21 cellular contexts compared by ENCODE assay signal in genomic region chr1:7385471-7386225, GRCh38.
DNase-seq lines count a peak whose midpoint lies in the region; ATAC-seq and TF ChIP-seq lines count a peak whose summit lies in the region.
"Had no signal": no experiment of that assay in that cellular context is flagged by ENCODE, and none has a peak within 500 bp of the region (broad histone marks: within the 10 kb centered on the region; RNA-seq: fewer than 3 reads in every experiment).

No MANE protein-coding gene starts in this region.

- H3K36me3 ChIP-seq in SK-N-SH (replicated peaks in 1 of 2; ENCODE audit: control insufficient read depth in 1 of 2, insufficient read depth in 2 of 2, low read length in 1 of 2) (no peaks in the 10 kb centered on the region), upper lobe of right lung (no peaks in the 10 kb centered on the region)

- no peaks in the 10 kb centered on the region for H3K36me3 Mint-ChIP-seq in chondrocyte (ENCODE audit: low read depth)
- H3K36me3 Mint-ChIP-seq in activated CD4-positive, alpha-beta T cell treated with anti-CD3 and anti-CD28 coated beads, Interleukin-2, amount 10 ng/mL, durations not matched to agents 24 days and 14 days (ENCODE audit: low read depth), result no peaks in the 10 kb centered on the region
- H3K36me3 Mint-ChIP-seq: activated naive CD8-positive, alpha-beta T cell treated with anti-CD3 and anti-CD28 coated beads, Interleukin-2, amount 10 ng/mL, durations not matched to agents 7 days and 5 days; CD8-positive, alpha-beta T cell; natural killer cell had no signal

- peak; percentile 22 for DNase-seq in SK-N-SH
- DNase-seq in chondrocyte (ENCODE audit: low spot score), result peak; percentile 64
- peak; percentile 73 for DNase-seq in mesenteric fat pad (ENCODE audit: low spot score)
- DNase-seq in upper lobe of right lung, result no peak
- DNase-seq in SW 1271 (lab: John Stamatoyannopoulos, UW), result no peak
- DNase-seq in activated CD4-positive, alpha-beta T cell treated with anti-CD3 and anti-CD28 coated beads, Interleukin-2, amount 10 ng/mL, durations not matched to agents 24 days and 14 days, result no peak
- no peak for DNase-seq in T1000 (lab: John Stamatoyannopoulos, UW)
- DNase-seq: activated naive CD8-positive, alpha-beta T cell treated with anti-CD3 and anti-CD28 coated beads, Interleukin-2, amount 10 ng/mL, durations not matched to agents 7 days and 5 days; AML-193; DMS153; HCEC 1CT; left colon; midbrain; MM.1S; natural killer cell; NCI-H1436 treated with DMSO at 0.1 percent for 48 hours; NCI-H748 treated with DMSO at 0.1 percent for 48 hours; SIG-M5; T-helper 1 cell had no signal

- peaks cover 28% of the 10 kb centered on the region for H3K4me1 Mint-ChIP-seq in chondrocyte (ENCODE audit: low read depth)
- no peaks in the 10 kb centered on the region for H3K4me1 Mint-ChIP-seq in activated CD4-positive, alpha-beta T cell treated with anti-CD3 and anti-CD28 coated beads, Interleukin-2, amount 10 ng/mL, durations not matched to agents 24 days and 14 days
- H3K4me1 Mint-ChIP-seq: activated naive CD8-positive, alpha-beta T cell treated with anti-CD3 and anti-CD28 coated beads, Interleukin-2, amount 10 ng/mL, durations not matched to agents 7 days and 5 days; natural killer cell had no signal

- no peaks in the 10 kb centered on the region for H3K27me3 Mint-ChIP-seq in chondrocyte (ENCODE audit: low read depth)
- H3K27me3 Mint-ChIP-seq in activated CD4-positive, alpha-beta T cell treated with anti-CD3 and anti-CD28 coated beads, Interleukin-2, amount 10 ng/mL, durations not matched to agents 24 days and 14 days, result no peaks in the 10 kb centered on the region
- H3K27me3 Mint-ChIP-seq: activated naive CD8-positive, alpha-beta T cell treated with anti-CD3 and anti-CD28 coated beads, Interleukin-2, amount 10 ng/mL, durations not matched to agents 7 days and 5 days had no signal

- no peak for ATAC-seq in SK-N-SH treated with all-trans-retinoic acid at 6 μM for 48 hours
- ATAC-seq in upper lobe of right lung, result peak; percentile 36
- ATAC-seq: CD8-positive, alpha-beta T cell; left colon; natural killer cell had no signal

- H3K4me2 ChIP-seq in SK-N-SH, result no peak overlapping the region

- POLR2A ChIA-PET in SK-N-SH (lab: Yijun Ruan, JAX), result no interaction called here

- intact Hi-C loops in upper lobe of right lung (cut with DNase I), result no loop called here
- intact Hi-C loops in activated CD4-positive, alpha-beta T cell treated with anti-CD3 and anti-CD28 coated beads, Interleukin-2, amount 10 ng/mL, durations not matched to agents 24 days and 14 days (cut with micrococcal nuclease), result no loop called here

- H3K9me3 Mint-ChIP-seq in chondrocyte (ENCODE audit: low read depth), result no peaks in the 10 kb centered on the region
- no peaks in the 10 kb centered on the region for H3K9me3 Mint-ChIP-seq in activated CD4-positive, alpha-beta T cell treated with anti-CD3 and anti-CD28 coated beads, Interleukin-2, amount 10 ng/mL, durations not matched to agents 24 days and 14 days
- H3K9me3 Mint-ChIP-seq: activated naive CD8-positive, alpha-beta T cell treated with anti-CD3 and anti-CD28 coated beads, Interleukin-2, amount 10 ng/mL, durations not matched to agents 7 days and 5 days; CD8-positive, alpha-beta T cell; natural killer cell had no signal

- TF ChIP-seq RAD21 in SK-N-SH (IDR thresholded peaks at IDR 0.05; ENCODE audit: low read length), result no peak

- no peak overlapping the region for H3K27ac Mint-ChIP-seq in chondrocyte (ENCODE audit: unreplicated experiment)
- H3K27ac Mint-ChIP-seq in activated CD4-positive, alpha-beta T cell treated with anti-CD3 and anti-CD28 coated beads, Interleukin-2, amount 10 ng/mL, durations not matched to agents 24 days and 14 days, result no peak overlapping the region
- H3K27ac Mint-ChIP-seq: activated naive CD8-positive, alpha-beta T cell treated with anti-CD3 and anti-CD28 coated beads, Interleukin-2, amount 10 ng/mL, durations not matched to agents 7 days and 5 days; CD8-positive, alpha-beta T cell; natural killer cell had no signal

- no peaks in the 10 kb centered on the region for H3K9me2 ChIP-seq in SK-N-SH

- H3F3A ChIP-seq in SK-N-SH (replicated peaks; ENCODE audit: insufficient read depth), result no peaks in the 10 kb centered on the region

- no peak overlapping the region for H2AFZ ChIP-seq in SK-N-SH (ENCODE audit: low read depth)

- H3K27me3 ChIP-seq in SK-N-SH (ENCODE audit: insufficient read depth) (no peaks in the 10 kb centered on the region), upper lobe of right lung (no peaks in the 10 kb centered on the region)

- no peak for TF ChIP-seq CTCF in SK-N-SH (IDR thresholded peaks at IDR 0.05)
- no peak for TF ChIP-seq CTCF in chondrocyte (IDR thresholded peaks at IDR 0.05)
- TF ChIP-seq CTCF in upper lobe of right lung (IDR thresholded peaks at IDR 0.05), result no peak

- H3K27ac ChIP-seq in SK-N-SH (ENCODE audit: low read depth in 2 of 2, low read length in 1 of 2) (no peak overlapping the region), upper lobe of right lung (no peak overlapping the region)

- H3K4me3 ChIP-seq in SK-N-SH (ENCODE audit: low read depth in 2 of 2, low read length in 1 of 2), result no peak overlapping the region
- no peak overlapping the region for H3K4me3 ChIP-seq in upper lobe of right lung

- no peak overlapping the region for H3K9ac ChIP-seq in SK-N-SH

- CTCF ChIA-PET in SK-N-SH (lab: Yijun Ruan, JAX), result no interaction called here

- TF ChIP-seq EP300 in SK-N-SH (IDR thresholded peaks at IDR 0.05; ENCODE audit: borderline replicate concordance in 1 of 2, low read depth in 1 of 2, low read length in 1 of 2), result no peak

- H3K4me1 ChIP-seq in SK-N-SH (ENCODE audit: control insufficient read depth in 1 of 2, insufficient read depth in 2 of 2, low read depth in 1 of 2, low read length in 1 of 2) (peaks cover 0 to 39% of the 10 kb centered on the region in 2 experiments; a peak in 1 of 4 replicates), upper lobe of right lung (peaks cover 14% of the 10 kb centered on the region)

- WGBS in SK-N-SH (ENCODE audit: low lambda C conversion rate), result 83% methylated on average over 8 of the region's 19 CpGs

- H3K79me2 ChIP-seq in SK-N-SH (ENCODE audit: insufficient read depth), result no peaks in the 10 kb centered on the region

- H4K20me1 ChIP-seq in SK-N-SH (ENCODE audit: insufficient read depth), result no peaks in the 10 kb centered on the region

- H3K9me3 ChIP-seq in SK-N-SH (no peaks in the 10 kb centered on the region), upper lobe of right lung (no peaks in the 10 kb centered on the region)

- no peak overlapping the region for H3K4me3 Mint-ChIP-seq in chondrocyte (ENCODE audit: unreplicated experiment)
- no peak overlapping the region for H3K4me3 Mint-ChIP-seq in activated CD4-positive, alpha-beta T cell treated with anti-CD3 and anti-CD28 coated beads, Interleukin-2, amount 10 ng/mL, durations not matched to agents 24 days and 14 days
- H3K4me3 Mint-ChIP-seq: activated naive CD8-positive, alpha-beta T cell treated with anti-CD3 and anti-CD28 coated beads, Interleukin-2, amount 10 ng/mL, durations not matched to agents 7 days and 5 days; CD8-positive, alpha-beta T cell; natural killer cell had no signal

TF ChIP-seq in SK-N-SH, 30 proteins besides CTCF, POLR2A, EP300 and RAD21:
- TF ChIP-seq MXI1 (IDR thresholded peaks at IDR 0.05; ENCODE audit: low read depth, low read length) (no peak), MEF2A (IDR thresholded peaks at IDR 0.05; ENCODE audit: borderline replicate concordance, low read depth) (no peak), YY1 (IDR thresholded peaks at IDR 0.05; ENCODE audit: low read depth) (no peak), RXRA (IDR thresholded peaks at IDR 0.05; ENCODE audit: borderline replicate concordance, low read depth) (no peak), GABPA (IDR thresholded peaks at IDR 0.05; ENCODE audit: low read depth) (no peak), RFX5 (IDR thresholded peaks at IDR 0.05; ENCODE audit: low read length) (no peak), TAF1 (IDR thresholded peaks at IDR 0.05; ENCODE audit: borderline replicate concordance, low read depth, low read length) (no peak), CHD2 (IDR thresholded peaks at IDR 0.05; ENCODE audit: low read length, partially characterized antibody) (no peak), FOXM1 (IDR thresholded peaks at IDR 0.05; ENCODE audit: low read depth) (no peak)
TF ChIP-seq in SK-N-SH: peak in this region for 0.

TF ChIP-seq in SK-N-SH treated with all-trans-retinoic acid at 6 μM for 48 hours, 23 proteins besides CTCF, POLR2A, EP300 and RAD21 (continues in another document):
- TF ChIP-seq GLIS3 (CRISPR knock-in tag; IDR thresholded peaks at IDR 0.05) (no peak), CREB5 (CRISPR knock-in tag; IDR thresholded peaks at IDR 0.05; ENCODE audit: low read depth) (no peak), PATZ1 (CRISPR knock-in tag; IDR thresholded peaks at IDR 0.05; ENCODE audit: borderline replicate concordance) (no peak)

Comparison
In these comparisons a context has a peak if more than half of its experiments do, and no peak if none do; other contexts are left out.
1. DNase-seq: peak in SK-N-SH (single experiment), chondrocyte (single experiment) and mesenteric fat pad (single experiment); none in upper lobe of right lung (single experiment), SW 1271 (0 of 2), activated CD4-positive, alpha-beta T cell treated with anti-CD3 and anti-CD28 coated beads, Interleukin-2, amount 10 ng/mL, durations not matched to agents 24 days and 14 days (single experiment) and T1000 (single experiment).